ENCODE assay signal across 26 cellular contexts in the genomic region with DNA sequence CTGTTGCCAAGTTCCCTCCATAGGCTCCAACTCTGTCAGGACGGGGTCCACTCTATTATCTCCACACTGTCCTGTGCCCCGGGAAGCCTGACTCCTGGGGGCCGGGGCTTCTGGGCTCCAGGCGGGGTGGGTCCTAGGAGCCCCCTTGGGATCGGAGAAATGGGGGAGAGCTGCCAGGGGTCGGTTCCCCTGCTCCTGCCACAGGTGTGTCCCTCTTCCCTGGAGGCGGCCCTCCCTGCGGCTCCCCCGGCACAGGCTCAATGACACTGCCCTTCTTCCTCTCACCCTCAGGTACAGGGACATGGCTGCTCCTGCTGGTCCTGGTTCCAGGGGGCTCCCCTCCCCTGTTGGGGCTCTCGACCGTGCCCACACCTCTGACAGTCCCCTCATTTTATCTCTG.
DNase-seq lines count a peak whose midpoint lies in the region; ATAC-seq, FAIRE-seq and TF ChIP-seq lines count a peak whose summit lies in the region.
"Had no signal": no experiment of that assay in that cellular context is flagged by ENCODE, and none has a peak within 500 bp of the region (broad histone marks: within the 10 kb centered on the region; RNA-seq: fewer than 3 reads in every experiment).

No MANE protein-coding gene starts in this region.

- H3K27me3 Mint-ChIP-seq in activated naive CD4-positive, alpha-beta T cell treated with anti-CD3 and anti-CD28 coated beads for 36 hours (ENCODE audit: low read depth), result peaks cover 8% of the 10 kb centered on the region

- H3K4me1 Mint-ChIP-seq in activated naive CD4-positive, alpha-beta T cell treated with anti-CD3 and anti-CD28 coated beads for 36 hours (ENCODE audit: low read depth), result no peaks in the 10 kb centered on the region
- H3K4me1 Mint-ChIP-seq: CD14-positive monocyte; CD4-positive, alpha-beta memory T cell; CD4-positive, CD25-positive, alpha-beta regulatory T cell; CD8-positive, alpha-beta memory T cell had no signal

- CTCF ChIA-PET in HepG2 (lab: Yijun Ruan, JAX; ENCODE audit: low intra/inter-chr PET ratio, low total read pairs), result no interaction called here
- CTCF ChIA-PET in activated naive CD4-positive, alpha-beta T cell treated with anti-CD3 and anti-CD28 coated beads for 36 hours (lab: Charles Lee), result interaction anchor here (2.0 kb wide), 1 partner anchor 9 kb away, joined by 8 read pairs; no protein-coding TSS in a partner anchor

- POLR2A ChIA-PET in HepG2 (lab: Yijun Ruan, JAX), result no interaction called here

- H2BK12ac ChIP-seq in neuronal stem cell (ENCODE audit: low read length), result no peak overlapping the region

- H3K14ac ChIP-seq in neuronal stem cell (ENCODE audit: low read length), result no peak overlapping the region

- no peaks in the 10 kb centered on the region for H3K36me3 ChIP-seq in HepG2 (replicated peaks in 1 of 2; ENCODE audit: control insufficient read depth in 1 of 2, insufficient read depth in 2 of 2, low read length in 2 of 2)
- no peaks in the 10 kb centered on the region for H3K36me3 ChIP-seq in neuronal stem cell (replicated peaks in 1 of 2; ENCODE audit: control insufficient read depth in 2 of 2, insufficient read depth in 2 of 2, low read length in 2 of 2)
- H3K36me3 ChIP-seq: BE2C, BLaER1 had no signal

- no peak for FAIRE-seq in HepG2 (lab: Jason Lieb, UNC)
- FAIRE-seq: A204.1, GM12878, GM12892, GM18507 had no signal

- H3K36me3 Mint-ChIP-seq in activated naive CD4-positive, alpha-beta T cell treated with anti-CD3 and anti-CD28 coated beads for 36 hours (ENCODE audit: low read depth), result no peaks in the 10 kb centered on the region
- H3K36me3 Mint-ChIP-seq: CD14-positive monocyte; CD4-positive, alpha-beta memory T cell; CD4-positive, CD25-positive, alpha-beta regulatory T cell had no signal

- H3K9ac ChIP-seq in HepG2 (ENCODE audit: insufficient read depth, low read depth, low read length) (no peak overlapping the region), neuronal stem cell (ENCODE audit: low read depth, low read length, poor library complexity) (no peak overlapping the region)
- H3K9ac ChIP-seq: BLaER1 had no signal

- H3K4me3 Mint-ChIP-seq in activated naive CD4-positive, alpha-beta T cell treated with anti-CD3 and anti-CD28 coated beads for 36 hours, result no peak overlapping the region
- H3K4me3 Mint-ChIP-seq: CD14-positive monocyte; CD4-positive, alpha-beta memory T cell; CD4-positive, CD25-positive, alpha-beta regulatory T cell; CD8-positive, alpha-beta memory T cell had no signal

- no peak overlapping the region for H3K4me3 ChIP-seq in HepG2 (replicated peaks in 1 of 3; ENCODE audit: insufficient read depth in 1 of 3, low read depth in 2 of 3, low read length in 3 of 3)
- no peak overlapping the region for H3K4me3 ChIP-seq in neuronal stem cell (ENCODE audit: low read length in 2 of 2)
- H3K4me3 ChIP-seq: BLaER1, GM12878 had no signal

- ATAC-seq in HepG2 (no peak), GM21723 (IDR thresholded peaks at IDR 0.05; ENCODE audit: unreplicated experiment) (no peak)
- ATAC-seq: GM12878 had no signal

- no peak overlapping the region for H4K8ac ChIP-seq in neuronal stem cell (ENCODE audit: low read depth, low read length)

- no peak for TF ChIP-seq EP300 in HepG2 (IDR thresholded peaks at IDR 0.05; ENCODE audit: low read depth in 2 of 2, low read length in 2 of 2)
- TF ChIP-seq EP300 in HepG2 (CRISPR knock-in tag; IDR thresholded peaks at IDR 0.05; ENCODE audit: borderline replicate concordance), result no peak

- H3K79me1 ChIP-seq in neuronal stem cell (ENCODE audit: low read depth, low read length), result no peaks in the 10 kb centered on the region

- H3K4me1 ChIP-seq in HepG2 (ENCODE audit: insufficient read depth, low read length) (peaks cover 29% of the 10 kb centered on the region), neuronal stem cell (ENCODE audit: control insufficient read depth in 2 of 2, insufficient read depth in 1 of 2, low read depth in 1 of 2, low read length in 2 of 2) (no peaks in the 10 kb centered on the region)
- H3K4me1 ChIP-seq: BLaER1 had no signal

- no peak overlapping the region for H2AFZ ChIP-seq in HepG2 (ENCODE audit: low read length)
- H2AFZ ChIP-seq in neuronal stem cell (ENCODE audit: low read length), result no peak overlapping the region

- H3K9me3 Mint-ChIP-seq in activated naive CD4-positive, alpha-beta T cell treated with anti-CD3 and anti-CD28 coated beads for 36 hours, result no peaks in the 10 kb centered on the region

- no peak for TF ChIP-seq CTCF in HepG2 (CRISPR knock-in tag; IDR thresholded peaks at IDR 0.05)

- H2BK120ac ChIP-seq in neuronal stem cell (ENCODE audit: low read depth, low read length), result no peak overlapping the region

- 27% methylated on average over 11 of the region's 11 CpGs for WGBS in HepG2 (ENCODE audit: low lambda C conversion rate)
- WGBS in neuronal stem cell (ENCODE audit: extremely low coverage in 2 of 2, insufficient read length in 2 of 2, insufficient replicate concordance in 1 of 2), 2 donors, result no CpG with 5 or more reads among the region's 11 CpGs

- no peak overlapping the region for H3K27ac Mint-ChIP-seq in activated naive CD4-positive, alpha-beta T cell treated with anti-CD3 and anti-CD28 coated beads for 36 hours
- H3K27ac Mint-ChIP-seq: CD14-positive monocyte; CD4-positive, alpha-beta memory T cell; CD8-positive, alpha-beta memory T cell had no signal

- H3K27me3 ChIP-seq in HepG2 (ENCODE audit: control insufficient read depth in 1 of 2, insufficient read depth in 2 of 2, low read length in 2 of 2), result peaks cover 3 to 27% of the 10 kb centered on the region in 2 experiments; a peak in 3 of 5 replicates
- H3K27me3 ChIP-seq in neuronal stem cell (ENCODE audit: control insufficient read depth in 3 of 3, insufficient read depth in 3 of 3, low read depth in 1 of 3, low read length in 3 of 3), result no peaks in the 10 kb centered on the region
- H3K27me3 ChIP-seq: BE2C, BLaER1 had no signal

- H3K23ac ChIP-seq in neuronal stem cell (ENCODE audit: low read depth, low read length, poor library complexity), result no peak overlapping the region

- intact Hi-C loops in HepG2 (cut with micrococcal nuclease; ENCODE audit: unreplicated experiment), result no loop called here
- intact Hi-C loops in activated naive CD4-positive, alpha-beta T cell treated with anti-CD3 and anti-CD28 coated beads for 36 hours (cut with micrococcal nuclease), result no loop called here

- H3K27ac ChIP-seq in HepG2 (ENCODE audit: extremely low read length, insufficient read depth, low read length), result no peak overlapping the region
- no peak overlapping the region for H3K27ac ChIP-seq in neuronal stem cell (replicated peaks; ENCODE audit: low read length)
- H3K27ac ChIP-seq: BLaER1 had no signal

- no peak overlapping the region for H3K4me2 ChIP-seq in HepG2 (ENCODE audit: low read depth, low read length)
- no peak overlapping the region for H3K4me2 ChIP-seq in neuronal stem cell (ENCODE audit: insufficient read depth, low read length, poor library complexity, severe bottlenecking)
- H3K4me2 ChIP-seq: BLaER1 had no signal

- no TSS peak for BruUV-seq in HepG2 (replicated peaks; lab: Mats Ljungman, UMichigan)

- no peak overlapping the region for H4K91ac ChIP-seq in neuronal stem cell (ENCODE audit: low read depth, low read length, poor library complexity)

- no peak overlapping the region for H2BK5ac ChIP-seq in neuronal stem cell (ENCODE audit: low read length)

- H2AK5ac ChIP-seq in neuronal stem cell (ENCODE audit: low read depth, low read length), result no peak overlapping the region

- no peak overlapping the region for H2BK15ac ChIP-seq in neuronal stem cell (ENCODE audit: low read length)

- peak overlapping the region; percentile 34 for H3K18ac ChIP-seq in neuronal stem cell (ENCODE audit: low read length)

- no peak overlapping the region for H3K4ac ChIP-seq in neuronal stem cell (ENCODE audit: low read length)

- H4K20me1 ChIP-seq in HepG2 (ENCODE audit: insufficient read depth, low read length), result no peaks in the 10 kb centered on the region
- H4K20me1 ChIP-seq: BLaER1 had no signal

- in situ Hi-C loops in HepG2 (cut with HindIII; ENCODE audit: extremely low pct_ligation_motif_present, low pct_unique_long_range_greater_than_20kb), result no loop called here

- H3K9me3 ChIP-seq in HepG2 (ENCODE audit: low read length) (peaks cover 7% of the 10 kb centered on the region; the same call in 1 of the 2 replicates), neuronal stem cell (replicated peaks in 1 of 2; ENCODE audit: control insufficient read depth in 2 of 2, insufficient read depth in 1 of 2, low read depth in 1 of 2, low read length in 2 of 2) (no peaks in the 10 kb centered on the region)
- H3K9me3 ChIP-seq: BE2C had no signal

- TF ChIP-seq POLR2A in HepG2 (IDR thresholded peaks at IDR 0.05; ENCODE audit: insufficient read depth in 1 of 2, low read depth in 2 of 2, low read length in 2 of 2), result no peak

- TF ChIP-seq RAD21 in HepG2 (CRISPR knock-in tag; IDR thresholded peaks at IDR 0.05), result no peak

- no peaks in the 10 kb centered on the region for H3K79me2 ChIP-seq in HepG2 (ENCODE audit: insufficient read depth, low read length)

- DNase-seq in HepG2 (ENCODE audit: low spot score) (no peak), neuronal stem cell (ENCODE audit: low spot score) (no peak), NCI-H1417 (lab: John Stamatoyannopoulos, UW) (no peak)
- no peak for DNase-seq in activated naive CD4-positive, alpha-beta T cell treated with anti-CD3 and anti-CD28 coated beads for 36 hours
- DNase-seq: 8988T; ACHN; BE2C; C1 segment of cervical spinal cord; CD4-positive, alpha-beta memory T cell; CD4-positive, CD25-positive, alpha-beta regulatory T cell; CD8-positive, alpha-beta memory T cell; COR-L47; DMS 273 treated with DMSO at 0.1 percent for 48 hours; DMS153; DMS53; DMS79; DND-41; EL; GDM1 had no signal

TF ChIP-seq in HepG2, 621 proteins besides CTCF, POLR2A, EP300 and RAD21:
- TF ChIP-seq POLR2AphosphoS2 (IDR thresholded peaks at IDR 0.05; ENCODE audit: low read depth, low read length) (no peak), EZH2 (conservative IDR thresholded peaks at IDR 0.05; ENCODE audit: low read depth, low read length) (peak; percentile 50; the same call in 1 of the 2 replicates)
